ENCODE assay signal across 8 cellular contexts in genomic region chr1:43945898-43946243, GRCh38. TPM values are rescaled to one million over a fixed set of nuclear protein-coding genes. Genes with fewer than 3 reads are reported as not detected.
DNase-seq lines count a peak whose midpoint lies in the region; ATAC-seq, FAIRE-seq and TF ChIP-seq lines count a peak whose summit lies in the region.

No MANE protein-coding gene starts in this region.

- H3K9me2 ChIP-seq in SU-DHL-6 (replicated peaks; ENCODE audit: insufficient read depth, low read length): no peaks in the 10 kb centered on the region

- peaks cover 30% of the 10 kb centered on the region; the same call in 1 of the 2 replicates for H3K79me2 ChIP-seq in SU-DHL-6 (ENCODE audit: insufficient read depth, low read length)

- no peaks in the 10 kb centered on the region for H4K20me1 ChIP-seq in SU-DHL-6 (ENCODE audit: low read depth, low read length)

- peak overlapping the region; percentile 88 for H3K9ac ChIP-seq in SU-DHL-6 (ENCODE audit: low read length)

- TF ChIP-seq CTCF in SU-DHL-6 (IDR thresholded peaks at IDR 0.05; ENCODE audit: insufficient read depth, low read length, poor library complexity, severe bottlenecking): no peak
- no peak for TF ChIP-seq CTCF in fibroblast of pulmonary artery (IDR thresholded peaks at IDR 0.05; ENCODE audit: low read length, missing control alignments)
- TF ChIP-seq CTCF in gastrocnemius medialis (IDR thresholded peaks at IDR 0.05 in 4 of 5, conservative IDR thresholded peaks at IDR 0.05 in 1 of 5): no peak

- intact Hi-C loops in gastrocnemius medialis (cut with DNase I; ENCODE audit: low total_unique reads): loop anchor here (1.0 to 5.0 kb wide), 6 partner anchors 23 to 239 kb away; partner anchors contain the start of genes ATP6V0B and ST3GAL3

- peak overlapping the region; percentile 67 for H3K4me2 ChIP-seq in SU-DHL-6 (ENCODE audit: low read depth, low read length, poor library complexity, severe bottlenecking)

- in situ Hi-C loops in gastrocnemius medialis (cut with MboI; ENCODE audit: low sequenced_read_pairs in 4 of 4): loop anchor here in 2 of 4 donors (25.0 kb wide), 1 partner anchor 409 kb away; the partner anchor contains the start of gene PTPRF (in 2 of the 2)

- ATAC-seq in gastrocnemius medialis (no peak), HG03469 (IDR thresholded peaks at IDR 0.05; ENCODE audit: unreplicated experiment) (no peak)

- H3K27me3 ChIP-seq in SU-DHL-6 (ENCODE audit: low read length) (no peaks in the 10 kb centered on the region), gastrocnemius medialis (no peaks in the 10 kb centered on the region)

- TF ChIP-seq POLR2A in GM12892 (IDR thresholded peaks at IDR 0.05; ENCODE audit: low read depth, low read length): no peak
- TF ChIP-seq POLR2A in gastrocnemius medialis (IDR thresholded peaks at IDR 0.05): no peak

- no peak for DNase-seq in GM12892 (ENCODE audit: insufficient read length)
- no peak for DNase-seq in fibroblast of pulmonary artery (ENCODE audit: low read depth)
- no peak for DNase-seq in gastrocnemius medialis
- no peak for DNase-seq in NCI-H446 (lab: John Stamatoyannopoulos, UW)
- DNase-seq in activated CD8-positive, alpha-beta memory T cell treated with anti-CD3 and anti-CD28 coated beads for 24 hours: no peak
- no peak for DNase-seq in anterior cingulate cortex (lab: John Stamatoyannopoulos, UW)

- H3K9me3 ChIP-seq in SU-DHL-6 (ENCODE audit: insufficient read depth, low read length) (no peaks in the 10 kb centered on the region), gastrocnemius medialis (no peaks in the 10 kb centered on the region)

- peak overlapping the region; percentile 93 for H3K4me3 ChIP-seq in SU-DHL-6 (ENCODE audit: insufficient read depth, low read length, poor library complexity, severe bottlenecking)
- H3K4me3 ChIP-seq in fibroblast of pulmonary artery (replicated peaks; ENCODE audit: low read depth, low read length): peak overlapping the region; percentile 92
- peak overlapping the region; percentile 73 to 85 (median 80) for H3K4me3 ChIP-seq in gastrocnemius medialis

- peak overlapping the region; percentile 92 for H2AFZ ChIP-seq in SU-DHL-6 (ENCODE audit: low read depth, low read length, severe bottlenecking)

- H3K36me3 ChIP-seq in SU-DHL-6 (ENCODE audit: low read length): no peaks in the 10 kb centered on the region
- peaks cover 0 to 12% of the 10 kb centered on the region in 2 donors for H3K36me3 ChIP-seq in gastrocnemius medialis

- H3F3A ChIP-seq in SU-DHL-6 (ENCODE audit: insufficient read depth): no peaks in the 10 kb centered on the region

- H3K27ac ChIP-seq in SU-DHL-6 (ENCODE audit: low read depth, low read length): peak overlapping the region; percentile 54
- H3K27ac ChIP-seq in gastrocnemius medialis: peak overlapping the region; percentile 90 to 97 (median 94)

- peak; percentile 51 for FAIRE-seq in GM12892 (lab: Jason Lieb, UNC)

- H3K4me1 ChIP-seq in gastrocnemius medialis: peaks cover 46 to 49% of the 10 kb centered on the region in 2 donors

RNA-seq across cellular contexts. Expression of gene IPO13, which starts 0.9 kb away (rescaled TPM):
- 8.2 TPM for polyA plus RNA-seq in GM12892 (2012; ENCODE audit: missing spikeins)
- 100 to 1,000 TPM in 3 of 4 donors, 10 to 100 TPM in 1; 81.9 to 171 (median 105) TPM for total RNA-seq in gastrocnemius medialis

RNA-seq across cellular contexts. Expression of gene ARTN, which starts 12.3 kb away (rescaled TPM):
- polyA plus RNA-seq in GM12892 (2012; ENCODE audit: missing spikeins): 0.36 TPM
- 1 to 10 TPM in 1 of 4 donors, under 1 TPM in 1, not detected in 2; 0.25 to 1.8 TPM for total RNA-seq in gastrocnemius medialis

RNA-seq across cellular contexts. Expression of gene DPH2, which starts 23.9 kb away (rescaled TPM):
- 23.4 TPM for polyA plus RNA-seq in GM12892 (2012; ENCODE audit: missing spikeins)
- 10 to 100 TPM; 53.1 to 68.3 (median 55.3) TPM for total RNA-seq in gastrocnemius medialis

RNA-seq across cellular contexts. Expression of gene ATP6V0B, which starts 28.9 kb away (rescaled TPM):
- 78.4 TPM for polyA plus RNA-seq in GM12892 (2012; ENCODE audit: missing spikeins)
- total RNA-seq in gastrocnemius medialis: 100 to 1,000 TPM; 156 to 242 (median 195) TPM

RNA-seq across cellular contexts. Expression of gene B4GALT2, which starts 33.1 kb away (rescaled TPM):
- 19.9 TPM for polyA plus RNA-seq in GM12892 (2012; ENCODE audit: missing spikeins)
- 10 to 100 TPM; 63.5 to 97.8 (median 72.1) TPM for total RNA-seq in gastrocnemius medialis
